Comparison of ENCODE assay signal across 1 cellular context in genomic region chr18:74459877-74460276, GRCh38.
TF ChIP-seq lines count a peak whose summit lies in the region.

No MANE protein-coding gene starts in this region.

TF ChIP-seq in endothelial cell of umbilical vein, 7 proteins besides CTCF, POLR2A, EP300 and RAD21:
- peak; percentile 26 for TF ChIP-seq EZH2 (IDR thresholded peaks at IDR 0.05; ENCODE audit: borderline replicate concordance, low read depth, low read length, severe bottlenecking)
- TF ChIP-seq JUN (IDR thresholded peaks at IDR 0.05; ENCODE audit: borderline replicate concordance, insufficient read depth, insufficient read length, low read depth) = no peak
- no peak for TF ChIP-seq GATA2 (IDR thresholded peaks at IDR 0.05; ENCODE audit: insufficient read depth, insufficient read length, low read depth, low read length)
